Comparison of ENCODE assay signal across 13 cellular contexts in genomic region chr16:11824362-11824761, GRCh38. TPM values are rescaled to one million over a fixed set of nuclear protein-coding genes. Genes with fewer than 3 reads are reported as not detected.
A peak's percentile ranks its signal among the peaks of the same experiment; 100 is the strongest.
DNase-seq lines count a peak whose midpoint lies in the region; ATAC-seq and TF ChIP-seq lines count a peak whose summit lies in the region.
"Had no signal": no experiment of that assay in that cellular context is flagged by ENCODE, and none has a peak within 500 bp of the region (broad histone marks: within the 10 kb centered on the region; RNA-seq: fewer than 3 reads in every experiment).

No MANE protein-coding gene starts in this region.

- ATAC-seq in heart right ventricle (peak; percentile 70 to 94 (median 80)), GM21390 (IDR thresholded peaks at IDR 0.05; ENCODE audit: unreplicated experiment) (no peak)

- peaks cover 0 to 31% (median 9%) of the 10 kb centered on the region in 9 donors for H3K4me1 ChIP-seq in heart right ventricle

- no peaks in the 10 kb centered on the region for H3K9me3 ChIP-seq in heart right ventricle

- H3K4me3 ChIP-seq in heart right ventricle = no peak overlapping the region
- H3K4me3 ChIP-seq: skin epidermis had no signal

- H3K27me3 ChIP-seq in heart right ventricle = no peaks in the 10 kb centered on the region

- peak; percentile 73 for DNase-seq in CD1c-positive myeloid dendritic cell (ENCODE audit: extremely low spot score)
- DNase-seq in NCI-H2227 treated with DMSO at 0.1 percent for 48 hours (lab: John Stamatoyannopoulos, UW) = peak; percentile 27
- peak; percentile 28 to 37 for DNase-seq in heart right ventricle
- DNase-seq in renal cortical epithelial cell (ENCODE audit: low read depth) = peak; percentile 49
- DNase-seq in NCI-H510A (lab: John Stamatoyannopoulos, UW) = no peak
- no peak for DNase-seq in NCI-H526 (lab: John Stamatoyannopoulos, UW)
- DNase-seq in germinal center (ENCODE audit: low spot score) = no peak
- DNase-seq: activated T-cell treated with anti-CD3 and anti-CD28 coated beads, Interleukin-2, amount 50 U/mL, for 48 hours; NCI-H774; T-helper 9 cell had no signal

- no peak for TF ChIP-seq CTCF in heart right ventricle (IDR thresholded peaks at IDR 0.05)

- no peaks in the 10 kb centered on the region for H3K36me3 ChIP-seq in heart right ventricle

- WGBS in heart right ventricle, 2 donors = 18 to 20% methylated on average over 5 of the region's 5 CpGs

- intact Hi-C loops in heart right ventricle (cut with DNase I) = no loop called here

- H3K27ac ChIP-seq in heart right ventricle = peak overlapping the region in 5 of 10 donors; percentile 6 to 59 (median 31)
- H3K27ac ChIP-seq: C4-2B had no signal

RNA-seq across cellular contexts. Expression of gene RSL1D1, which starts 27.0 kb away (rescaled TPM):
- total RNA-seq in heart right ventricle (100 to 1,000 TPM in 6 of 10 donors, 10 to 100 TPM in 4; 89.4 to 133 (median 105) TPM), renal cortical epithelial cell (92.6 and 173 TPM in 2 replicates)
- polyA plus RNA-seq in heart right ventricle = 10 to 100 TPM; 24.7 to 63.3 TPM

RNA-seq across cellular contexts. Expression of gene ZC3H7A, which starts 27.3 kb away (rescaled TPM):
- total RNA-seq in heart right ventricle (10 to 100 TPM; 26.8 to 36.1 (median 30.6) TPM), renal cortical epithelial cell (34.2 and 77.0 TPM in 2 replicates)
- 10 to 100 TPM; 15.2 to 22.8 TPM for polyA plus RNA-seq in heart right ventricle

Comparison
In these comparisons a context has a peak if more than half of its experiments do, and no peak if none do; other contexts are left out.
1. DNase-seq: peak in CD1c-positive myeloid dendritic cell (single experiment), NCI-H2227 treated with DMSO at 0.1 percent for 48 hours (single experiment), heart right ventricle (2 of 2) and renal cortical epithelial cell (single experiment); none in NCI-H510A (single experiment), NCI-H526 (0 of 2) and germinal center (single experiment).